Comparison of ENCODE assay signal across 8 cellular contexts in the genomic region with DNA sequence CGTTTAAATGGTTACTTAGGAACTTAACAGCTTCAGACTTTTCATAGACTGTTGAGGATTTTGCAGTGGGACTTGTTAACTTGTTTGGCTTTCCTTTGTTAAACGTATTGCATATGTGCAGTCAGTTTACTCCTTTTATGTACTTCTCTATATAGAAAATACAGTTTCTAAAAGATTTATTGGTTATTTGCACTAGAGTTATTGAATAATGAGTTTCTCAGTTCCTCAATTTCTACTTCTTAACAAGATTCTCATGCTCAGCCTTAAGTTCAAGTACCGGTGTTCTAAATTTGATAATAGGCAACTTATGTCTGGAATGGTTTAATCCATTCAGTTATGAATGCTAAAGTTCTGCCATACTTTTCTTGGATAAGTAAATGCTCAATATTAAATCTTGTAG. TPM values are rescaled to one million over a fixed set of nuclear protein-coding genes. Genes with fewer than 3 reads are reported as not detected.
DNase-seq lines count a peak whose midpoint lies in the region; ATAC-seq, FAIRE-seq and TF ChIP-seq lines count a peak whose summit lies in the region.

No MANE protein-coding gene starts in this region.

- peak overlapping the region; percentile 99 for H3K9ac ChIP-seq in astrocyte (ENCODE audit: low read length)

- H3K4me3 ChIP-seq in heart right ventricle (peak overlapping the region; percentile 60 to 95 (median 82)), astrocyte (ENCODE audit: insufficient read depth, low read depth, low read length) (peak overlapping the region; percentile 98), vagina (peak overlapping the region; percentile 71 to 87)

- H3K4me1 ChIP-seq in heart right ventricle (peaks cover 7 to 45% (median 36%) of the 10 kb centered on the region in 9 donors), astrocyte (ENCODE audit: insufficient read depth, low read length) (peaks cover 16% of the 10 kb centered on the region), vagina (peaks cover 31% of the 10 kb centered on the region)

- no peak for TF ChIP-seq POLR2A in vagina (IDR thresholded peaks at IDR 0.05)

- no peak for TF ChIP-seq CTCF in heart right ventricle (IDR thresholded peaks at IDR 0.05)
- no peak for TF ChIP-seq CTCF in astrocyte (IDR thresholded peaks at IDR 0.05; ENCODE audit: insufficient read depth, low read depth, low read length)
- TF ChIP-seq CTCF in vagina (IDR thresholded peaks at IDR 0.05), result no peak

- H3K4me3 Mint-ChIP-seq in astrocyte (ENCODE audit: unreplicated experiment), result peak overlapping the region; percentile 93
- H3K4me3 Mint-ChIP-seq in memory B cell, result peak overlapping the region; percentile 95

- H3K4me1 Mint-ChIP-seq in astrocyte (ENCODE audit: low read depth, unreplicated experiment) (peaks cover 21% of the 10 kb centered on the region), memory B cell (peaks cover 24% of the 10 kb centered on the region)

- peaks cover 1% of the 10 kb centered on the region for H3K36me3 Mint-ChIP-seq in astrocyte (ENCODE audit: low read depth, unreplicated experiment)
- peaks cover 6% of the 10 kb centered on the region for H3K36me3 Mint-ChIP-seq in memory B cell

- H3K27me3 Mint-ChIP-seq in astrocyte (ENCODE audit: low read depth, unreplicated experiment), result no peaks in the 10 kb centered on the region
- no peaks in the 10 kb centered on the region for H3K27me3 Mint-ChIP-seq in memory B cell

- H3K9me3 ChIP-seq in heart right ventricle (no peaks in the 10 kb centered on the region), astrocyte (ENCODE audit: insufficient read depth, low read depth, low read length) (no peaks in the 10 kb centered on the region), vagina (no peaks in the 10 kb centered on the region)

- 1 to 3% methylated on average over 3 of the region's 3 CpGs for WGBS in heart right ventricle, 2 donors

- H2AFZ ChIP-seq in astrocyte (ENCODE audit: low read depth, low read length), result no peak overlapping the region

- H3K27ac Mint-ChIP-seq in astrocyte (ENCODE audit: unreplicated experiment) (peak overlapping the region; percentile 99), memory B cell (peak overlapping the region; percentile 92)

- intact Hi-C loops in heart right ventricle (cut with DNase I) (loop anchor here in 8 of 10 donors (2.0 to 10.0 kb wide), 3 partner anchors 49 to 53 kb away; partner anchors contain the start of gene ARID4A (in 8 of the 8)), Right ventricle myocardium inferior (cut with DNase I) (loop anchor here (2.0 to 10.0 kb wide), 2 partner anchors 53 to 109 kb away; partner anchors contain the start of gene ARID4A), vagina (cut with DNase I) (no loop called here)

- H3K4me2 ChIP-seq in astrocyte (ENCODE audit: low read length), result peak overlapping the region; percentile 85

- peak overlapping the region in 9 of 10 donors; percentile 90 to 98 (median 95) for H3K27ac ChIP-seq in heart right ventricle
- H3K27ac ChIP-seq in astrocyte (ENCODE audit: low read depth, low read length), result peak overlapping the region; percentile 99
- H3K27ac ChIP-seq in vagina, result peak overlapping the region; percentile 91

- no peak for FAIRE-seq in astrocyte (lab: Jason Lieb, UNC)

- H3K36me3 ChIP-seq in heart right ventricle (peaks cover 0 to 35% (median 3%) of the 10 kb centered on the region in 9 donors), astrocyte (ENCODE audit: insufficient read depth, low read length) (peaks cover 3% of the 10 kb centered on the region), vagina (no peaks in the 10 kb centered on the region)

- no peak for ATAC-seq in heart right ventricle
- ATAC-seq in Right ventricle myocardium inferior, result no peak
- no peak for ATAC-seq in memory B cell (ENCODE audit: low read depth)
- ATAC-seq in HG03469 (IDR thresholded peaks at IDR 0.05; ENCODE audit: unreplicated experiment), result no peak

- H3K27me3 ChIP-seq in heart right ventricle (no peaks in the 10 kb centered on the region), astrocyte (ENCODE audit: insufficient read depth, low read length) (no peaks in the 10 kb centered on the region), vagina (no peaks in the 10 kb centered on the region)

- no peak for DNase-seq in heart right ventricle
- no peak for DNase-seq in Right ventricle myocardium inferior (ENCODE audit: missing footprints)
- no peak for DNase-seq in astrocyte (ENCODE audit: low read depth)
- DNase-seq in memory B cell (ENCODE audit: low spot score in 2 of 2), result no peak
- DNase-seq in vagina (ENCODE audit: extremely low spot score in 2 of 2), result no peak
- DNase-seq in NCI-H510A (lab: John Stamatoyannopoulos, UW), result no peak
- no peak for DNase-seq in HT-29 (ENCODE audit: low spot score)

- peaks cover 38% of the 10 kb centered on the region for H4K20me1 ChIP-seq in astrocyte (ENCODE audit: insufficient read depth, low read length)

- peaks cover 58% of the 10 kb centered on the region for H3K79me2 ChIP-seq in astrocyte (ENCODE audit: insufficient read depth, low read length)

- H3K9me3 Mint-ChIP-seq in astrocyte (ENCODE audit: unreplicated experiment) (no peaks in the 10 kb centered on the region), memory B cell (no peaks in the 10 kb centered on the region)

RNA-seq across cellular contexts. Expression of gene PSMA3, which starts 0.9 kb away (rescaled TPM):
- 100 to 1,000 TPM; 122 to 235 (median 150) TPM for total RNA-seq in heart right ventricle
- 100 to 1,000 TPM; 207 to 227 TPM for polyA plus RNA-seq in heart right ventricle
- 149 TPM for total RNA-seq in Right ventricle myocardium inferior
- 215 and 232 TPM in 2 replicates for total RNA-seq in astrocyte
- 73.7 TPM for total RNA-seq in vagina
- total RNA-seq in HT-29 (2014; rRNA removed; shearing (Covaris generic)), result 104 and 112 TPM in 2 replicates

RNA-seq across cellular contexts. Expression of gene ACTR10, which starts 45.6 kb away (rescaled TPM):
- 10 to 100 TPM; 60.5 to 83.2 (median 72.8) TPM for total RNA-seq in heart right ventricle
- polyA plus RNA-seq in heart right ventricle, result 10 to 100 TPM; 64.6 to 88.9 TPM
- 75.5 TPM for total RNA-seq in Right ventricle myocardium inferior
- total RNA-seq in astrocyte, result 92.5 and 98.7 TPM in 2 replicates
- total RNA-seq in vagina, result 42.2 TPM
- total RNA-seq in HT-29 (2014; rRNA removed; shearing (Covaris generic)), result 10.9 and 16.7 TPM in 2 replicates

RNA-seq across cellular contexts. Expression of gene ARID4A, which starts 52.8 kb away (rescaled TPM):
- total RNA-seq in heart right ventricle (10 to 100 TPM; 14.0 to 19.1 (median 17.3) TPM), Right ventricle myocardium inferior (14.7 TPM), astrocyte (24.5 and 26.6 TPM in 2 replicates), vagina (20.6 TPM)
- polyA plus RNA-seq in heart right ventricle, result 10 to 100 TPM in 1 of 2 donors, 1 to 10 TPM in 1; 2.7 to 18.7 TPM
- total RNA-seq in HT-29 (2014; rRNA removed; shearing (Covaris generic)), result 2.9 and 4.7 TPM in 2 replicates
